ENCODE assay signal across 25 cellular contexts in the genomic region with DNA sequence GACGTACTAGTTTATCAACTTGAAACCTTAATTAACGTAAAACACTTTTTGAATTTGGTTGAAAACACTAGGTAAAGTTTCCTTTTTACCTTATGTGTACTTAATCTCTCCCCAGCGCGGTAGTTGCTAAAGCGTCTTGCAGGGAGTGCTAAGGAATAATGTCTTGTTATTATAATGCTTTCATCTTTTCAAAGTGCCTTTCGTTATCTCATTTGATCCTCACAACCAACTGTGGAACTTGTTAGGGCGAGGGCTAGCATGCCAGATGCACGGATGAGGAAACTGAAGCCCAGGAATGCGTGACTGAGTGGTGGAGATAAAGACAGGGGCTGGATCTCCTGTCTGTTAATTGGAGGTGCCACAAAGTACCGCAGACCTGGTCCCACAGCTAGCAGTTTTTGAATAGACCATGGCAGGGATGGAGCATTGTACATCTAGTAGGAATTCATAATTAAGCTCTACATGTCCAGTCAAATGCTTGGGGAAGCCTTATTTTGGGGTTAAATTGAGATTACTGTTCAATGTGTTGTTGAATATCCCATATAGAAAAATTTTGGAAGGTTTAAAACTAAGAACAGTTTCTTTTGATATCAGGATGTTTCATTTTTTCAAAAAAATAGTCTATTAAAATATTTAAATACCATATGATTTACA.
DNase-seq lines count a peak whose midpoint lies in the region; ATAC-seq, FAIRE-seq and TF ChIP-seq lines count a peak whose summit lies in the region.
"Had no signal": no experiment of that assay in that cellular context is flagged by ENCODE, and none has a peak within 500 bp of the region (broad histone marks: within the 10 kb centered on the region; RNA-seq: fewer than 3 reads in every experiment).

No MANE protein-coding gene starts in this region.

- H3F3A ChIP-seq in GM23338 (replicated peaks; ENCODE audit: low read depth) (no peaks in the 10 kb centered on the region), neural progenitor cell (ENCODE audit: low read depth) (no peaks in the 10 kb centered on the region)

- POLR2A ChIA-PET in K562 (lab: Yijun Ruan, JAX), result no interaction called here

- TF ChIP-seq POLR2A in K562 (conservative IDR thresholded peaks at IDR 0.05), result no peak

- H4K20me1 ChIP-seq in GM23338 (replicated peaks; ENCODE audit: insufficient read depth), result no peaks in the 10 kb centered on the region
- H4K20me1 ChIP-seq in K562 (replicated peaks; ENCODE audit: control insufficient read depth, insufficient read depth, low read length), result no peaks in the 10 kb centered on the region
- no peaks in the 10 kb centered on the region for H4K20me1 ChIP-seq in neural progenitor cell (ENCODE audit: low read depth)

- CTCF ChIA-PET in K562 (lab: Yijun Ruan, JAX; ENCODE audit: low intra/inter-chr PET ratio), result no interaction called here

- peaks cover 5% of the 10 kb centered on the region; the same call in 1 of the 2 replicates for H3K9me2 ChIP-seq in GM23338 (ENCODE audit: insufficient read depth)

- TF ChIP-seq EP300 in K562 (IDR thresholded peaks at IDR 0.05; ENCODE audit: low read length), result peak; percentile 96

- ATAC-seq in GM23338 (no peak), K562 (peak; percentile 86), right cardiac atrium (no peak), GM19463 (IDR thresholded peaks at IDR 0.05; ENCODE audit: unreplicated experiment) (no peak), mucosa of descending colon (no peak)
- ATAC-seq: T-cell had no signal

- H3K27ac ChIP-seq in GM23338 (ENCODE audit: low read depth) (no peak overlapping the region), K562 (ENCODE audit: extremely low read depth, low read depth, low read length) (peak overlapping the region; percentile 74), neural progenitor cell (no peak overlapping the region), right cardiac atrium (ENCODE audit: low read length) (no peak overlapping the region)
- H3K27ac ChIP-seq: PC-9 had no signal

- H3K4me1 ChIP-seq in GM23338 (ENCODE audit: insufficient read depth) (peaks cover 7% of the 10 kb centered on the region), K562 (replicated peaks in 1 of 2; ENCODE audit: control insufficient read depth in 2 of 2, insufficient read depth in 2 of 2, low read length in 2 of 2) (peaks cover 19 to 52% of the 10 kb centered on the region in 2 experiments), neural progenitor cell (no peaks in the 10 kb centered on the region), right cardiac atrium (ENCODE audit: control insufficient read depth, insufficient read depth, low read length) (no peaks in the 10 kb centered on the region), mucosa of descending colon (ENCODE audit: low read depth) (no peaks in the 10 kb centered on the region)

- H3K4me3 ChIP-seq in GM23338, result no peak overlapping the region
- no peak overlapping the region for H3K4me3 ChIP-seq in K562
- no peak overlapping the region for H3K4me3 ChIP-seq in neural progenitor cell
- no peak overlapping the region for H3K4me3 ChIP-seq in right cardiac atrium (ENCODE audit: low read length)
- no peak overlapping the region for H3K4me3 ChIP-seq in mucosa of descending colon
- H3K4me3 ChIP-seq: MG63, PC-9 had no signal

- no peaks in the 10 kb centered on the region for H3K79me2 ChIP-seq in GM23338 (replicated peaks; ENCODE audit: insufficient read depth)
- no peaks in the 10 kb centered on the region for H3K79me2 ChIP-seq in K562 (ENCODE audit: control insufficient read depth, insufficient read depth, low read length)
- H3K79me2 ChIP-seq in neural progenitor cell (ENCODE audit: low read depth), result no peaks in the 10 kb centered on the region

- H3K9me1 ChIP-seq in K562 (ENCODE audit: control insufficient read depth, insufficient read depth, low read length), result no peaks in the 10 kb centered on the region

- peak; percentile 61 for DNase-seq in DMS53 (lab: John Stamatoyannopoulos, UW)
- DNase-seq in GM23338 (ENCODE audit: low spot score), result peak; percentile 9
- DNase-seq in K562 (ENCODE audit: extremely low read depth in 1 of 4, low spot score in 3 of 4), result peak; percentile 75 to 96 (median 82)
- DNase-seq in neural progenitor cell (ENCODE audit: low spot score), result peak; percentile 21
- DNase-seq in right cardiac atrium, result no peak
- no peak for DNase-seq in mucosa of descending colon
- DNase-seq: C1 segment of cervical spinal cord; CD4-positive, alpha-beta memory T cell; DMS153; KG1; MG63; NCI-H1105 treated with DMSO at 0.1 percent for 48 hours; NCI-H146; NCI-H1930; NCI-H2107; NCI-H446 treated with DMSO at 0.1 percent for 48 hours; NCI-H526; NCI-H82; NK-92 treated with Interleukin-12 subunit alpha and Interleukin-12 subunit beta, amount 100 ng/mL, for 24 hours; PC-9; Right ventricle myocardium superior; T-cell had no signal

- H3K27ac Mint-ChIP-seq in GM23338 (no peak overlapping the region), neural progenitor cell (no peak overlapping the region)
- H3K27ac Mint-ChIP-seq: CD4-positive, alpha-beta memory T cell; T-cell had no signal

- peaks cover 15% of the 10 kb centered on the region for H3K4me1 Mint-ChIP-seq in GM23338
- peaks cover 4% of the 10 kb centered on the region for H3K4me1 Mint-ChIP-seq in neural progenitor cell
- H3K4me1 Mint-ChIP-seq: CD4-positive, alpha-beta memory T cell; T-cell had no signal

- H3K9me3 Mint-ChIP-seq in GM23338 (no peaks in the 10 kb centered on the region), neural progenitor cell (no peaks in the 10 kb centered on the region)
- H3K9me3 Mint-ChIP-seq: T-cell had no signal

- H3K9ac ChIP-seq in K562 (ENCODE audit: insufficient read depth in 1 of 2, low read depth in 2 of 2, low read length in 2 of 2) (peak overlapping the region in 1 of 2 experiments; percentile 45; a peak in 2 of 4 replicates), neural progenitor cell (no peak overlapping the region)

- TF ChIP-seq RAD21 in K562 (CRISPR knock-in tag; conservative IDR thresholded peaks at IDR 0.05 in 1 of 2, IDR thresholded peaks at IDR 0.05 in 1 of 2), result no peak

- H3K4me3 Mint-ChIP-seq in GM23338 (no peak overlapping the region), neural progenitor cell (no peak overlapping the region)
- H3K4me3 Mint-ChIP-seq: CD4-positive, alpha-beta memory T cell; T-cell had no signal

- 2% methylated on average over 10 of the region's 10 CpGs for WGBS in K562 (ENCODE audit: insufficient coverage, low coverage, missing lambda C conversion rate)
- 47% methylated on average over 10 of the region's 10 CpGs for WGBS in right cardiac atrium

- H3K36me3 Mint-ChIP-seq in GM23338 (ENCODE audit: low read depth) (no peaks in the 10 kb centered on the region), neural progenitor cell (no peaks in the 10 kb centered on the region)
- H3K36me3 Mint-ChIP-seq: CD4-positive, alpha-beta memory T cell; T-cell had no signal

- in situ Hi-C loops in K562 (cut with MboI), result no loop called here

- H3K36me3 ChIP-seq in GM23338 (ENCODE audit: insufficient read depth) (no peaks in the 10 kb centered on the region), K562 (ENCODE audit: control insufficient read depth, insufficient read depth, low read length) (no peaks in the 10 kb centered on the region), neural progenitor cell (no peaks in the 10 kb centered on the region), mucosa of descending colon (ENCODE audit: low read depth) (no peaks in the 10 kb centered on the region)
- H3K36me3 ChIP-seq: MG63 had no signal

- H3K9me3 ChIP-seq in K562 (replicated peaks; ENCODE audit: control insufficient read depth, insufficient read depth, low read depth, low read length) (no peaks in the 10 kb centered on the region), neural progenitor cell (ENCODE audit: low read depth) (no peaks in the 10 kb centered on the region), right cardiac atrium (ENCODE audit: control insufficient read depth, low read length) (no peaks in the 10 kb centered on the region), mucosa of descending colon (no peaks in the 10 kb centered on the region)
- H3K9me3 ChIP-seq: MG63 had no signal

- no TSS peak for BruUV-seq in K562 (replicated peaks; lab: Mats Ljungman, UMichigan)

- intact Hi-C loops in K562 (cut with micrococcal nuclease) (loop anchor here (2.0 kb wide), 2 partner anchors 31 to 73 kb away; no protein-coding TSS in a partner anchor), right cardiac atrium (cut with DNase I) (no loop called here), mucosa of descending colon (cut with DNase I, micrococcal nuclease) (no loop called here)

- H3K4me2 ChIP-seq in GM23338, result no peak overlapping the region
- H3K4me2 ChIP-seq in K562 (ENCODE audit: insufficient read depth, low read length), result peak overlapping the region; percentile 67
- H3K4me2 ChIP-seq in neural progenitor cell, result no peak overlapping the region
- H3K4me2 ChIP-seq: PC-9 had no signal

- H2AFZ ChIP-seq in GM23338, result peak overlapping the region; percentile 70; the same call in 1 of the 2 replicates
- H2AFZ ChIP-seq in K562 (ENCODE audit: low read depth, low read length), result peak overlapping the region; percentile 86
- no peak overlapping the region for H2AFZ ChIP-seq in neural progenitor cell (replicated peaks)
- H2AFZ ChIP-seq: PC-9 had no signal

- H3K27me3 ChIP-seq in GM23338 (ENCODE audit: insufficient read depth), result no peaks in the 10 kb centered on the region
- no peaks in the 10 kb centered on the region for H3K27me3 ChIP-seq in K562 (ENCODE audit: control insufficient read depth in 2 of 2, insufficient read depth in 2 of 2, low read length in 2 of 2)
- H3K27me3 ChIP-seq in neural progenitor cell, result no peaks in the 10 kb centered on the region
- no peaks in the 10 kb centered on the region for H3K27me3 ChIP-seq in right cardiac atrium (ENCODE audit: control insufficient read depth, insufficient read depth)

- H3K27me3 Mint-ChIP-seq in GM23338 (ENCODE audit: insufficient read depth, low read depth, poor library complexity) (peaks cover 2% of the 10 kb centered on the region), neural progenitor cell (ENCODE audit: insufficient read depth, low read depth) (peaks cover 4% of the 10 kb centered on the region)

- TF ChIP-seq CTCF in GM23338 (conservative IDR thresholded peaks at IDR 0.05; ENCODE audit: low read depth in 2 of 2) (no peak), K562 (IDR thresholded peaks at IDR 0.05 in 2 of 3, conservative IDR thresholded peaks at IDR 0.05 in 1 of 3; ENCODE audit: insufficient read depth in 2 of 3, low read depth in 1 of 3, low read length in 3 of 3) (no peak), neural progenitor cell (IDR thresholded peaks at IDR 0.05) (no peak), mucosa of descending colon (IDR thresholded peaks at IDR 0.05) (no peak)

- FAIRE-seq in K562 (lab: Jason Lieb, UNC), result peak; percentile 97
- FAIRE-seq: G401.6, H54 had no signal

TF ChIP-seq in GM23338, 12 proteins besides CTCF, POLR2A, EP300 and RAD21 (continues in another document):
- TF ChIP-seq POLR2AphosphoS5 (IDR thresholded peaks at IDR 0.05; ENCODE audit: low read depth) (no peak), EZH2 (IDR thresholded peaks at IDR 0.05; ENCODE audit: low read depth, unreplicated experiment) (no peak), NANOG (IDR thresholded peaks at IDR 0.05; ENCODE audit: borderline replicate concordance) (no peak)

Comparison
In these comparisons a context has a peak if more than half of its experiments do, and no peak if none do; other contexts are left out.
1. DNase-seq: peak in DMS53 (single experiment), GM23338 (single experiment), K562 (4 of 4) and neural progenitor cell (single experiment); none in right cardiac atrium (0 of 3) and mucosa of descending colon (0 of 3).